ENCODE assay signal across 18 cellular contexts in genomic region chr3:41286305-41286704, GRCh38.
DNase-seq lines count a peak whose midpoint lies in the region; TF ChIP-seq lines count a peak whose summit lies in the region.
"Had no signal": no experiment of that assay in that cellular context is flagged by ENCODE, and none has a peak within 500 bp of the region (broad histone marks: within the 10 kb centered on the region; RNA-seq: fewer than 3 reads in every experiment).

No MANE protein-coding gene starts in this region.

- H3K36me3 ChIP-seq in brain microvascular endothelial cell (replicated peaks) (no peaks in the 10 kb centered on the region), esophagus muscularis mucosa (no peaks in the 10 kb centered on the region)

- no peak overlapping the region for H3K4me3 ChIP-seq in AG10803 (ENCODE audit: low read length)
- H3K4me3 ChIP-seq in brain microvascular endothelial cell (ENCODE audit: low read depth, low read length): no peak overlapping the region
- H3K4me3 ChIP-seq in esophagus muscularis mucosa: no peak overlapping the region
- H3K4me3 ChIP-seq: A549, GM23338, PC-9 had no signal

- H3K9me3 ChIP-seq in esophagus muscularis mucosa: no peaks in the 10 kb centered on the region
- H3K9me3 ChIP-seq: A549 had no signal

- no peak for TF ChIP-seq POLR2A in esophagus muscularis mucosa (IDR thresholded peaks at IDR 0.05; ENCODE audit: low read depth)

- H3K27me3 ChIP-seq in brain microvascular endothelial cell (replicated peaks) (no peaks in the 10 kb centered on the region), esophagus muscularis mucosa (no peaks in the 10 kb centered on the region)

- WGBS in esophagus muscularis mucosa: 84% methylated on average over 6 of the region's 6 CpGs

- intact Hi-C loops in esophagus muscularis mucosa (cut with DNase I): no loop called here

- H3K27ac ChIP-seq in brain microvascular endothelial cell: no peak overlapping the region
- H3K27ac ChIP-seq in esophagus muscularis mucosa (replicated peaks in 1 of 4): no peak overlapping the region
- H3K27ac ChIP-seq: A549, PC-9 had no signal

- in situ Hi-C loops in brain microvascular endothelial cell (cut with HindIII; ENCODE audit: low pct_ligation_motif_present, low sequenced_read_pairs): no loop called here

- DNase-seq in NCI-H82 (lab: John Stamatoyannopoulos, UW): peak; percentile 5
- DNase-seq in NCI-H82 treated with DMSO at 0.1 percent for 48 hours (lab: John Stamatoyannopoulos, UW; ENCODE audit: unreplicated experiment): no peak
- DNase-seq in AG10803 (ENCODE audit: low read depth): no peak
- DNase-seq in Kasumi-1 (lab: John Stamatoyannopoulos, UW): peak; percentile 10 to 26
- no peak for DNase-seq in brain microvascular endothelial cell
- DNase-seq in occipital lobe (lab: John Stamatoyannopoulos, UW): no peak
- DNase-seq in esophagus muscularis mucosa (ENCODE audit: extremely low spot score): no peak
- no peak for DNase-seq in COR-L47 (lab: John Stamatoyannopoulos, UW)
- DNase-seq: CD8-positive, alpha-beta T cell; GF-D8; HFFc6; NCI-H1105; NCI-H1694; NCI-H510A treated with DMSO at 0.1 percent for 48 hours; PC-9; T-helper 1 cell had no signal

- peaks cover 0 to 6% (median 0%) of the 10 kb centered on the region in 4 donors for H3K4me1 ChIP-seq in esophagus muscularis mucosa
- H3K4me1 ChIP-seq: A549 had no signal

- TF ChIP-seq EP300 in esophagus muscularis mucosa (IDR thresholded peaks at IDR 0.05): no peak

- TF ChIP-seq CTCF in AG10803 (conservative IDR thresholded peaks at IDR 0.05; ENCODE audit: low read length) (0 out of 2 replicates have a peak, but pooled peaks have one; percentile 13), brain microvascular endothelial cell (IDR thresholded peaks at IDR 0.05; ENCODE audit: low read depth, low read length, missing control alignments) (peak; percentile 25), esophagus muscularis mucosa (IDR thresholded peaks at IDR 0.05) (no peak)

Comparison
In these comparisons a context has a peak if more than half of its experiments do, and no peak if none do; other contexts are left out.
1. DNase-seq: peak in NCI-H82 (single experiment) and Kasumi-1 (2 of 2); none in NCI-H82 treated with DMSO at 0.1 percent for 48 hours (single experiment), AG10803 (single experiment), brain microvascular endothelial cell (single experiment), occipital lobe (single experiment), esophagus muscularis mucosa (single experiment) and COR-L47 (single experiment).
2. CTCF ChIP-seq: peak in AG10803 (single experiment) and brain microvascular endothelial cell (single experiment); none in esophagus muscularis mucosa (0 of 3).